ENCODE assay signal across 9 cellular contexts in genomic region chr10:125156196-125156595, GRCh38. TPM values are rescaled to one million over a fixed set of nuclear protein-coding genes. Genes with fewer than 3 reads are reported as not detected.
DNase-seq lines count a peak whose midpoint lies in the region; ATAC-seq and TF ChIP-seq lines count a peak whose summit lies in the region.
"Had no signal": no experiment of that assay in that cellular context is flagged by ENCODE, and none has a peak within 500 bp of the region (broad histone marks: within the 10 kb centered on the region; RNA-seq: fewer than 3 reads in every experiment).

No MANE protein-coding gene starts in this region.

- H3K27ac ChIP-seq in C4-2B (peak overlapping the region; percentile 90; the same call in 1 of the 2 replicates), Panc1 (ENCODE audit: low read length) (peak overlapping the region; percentile 97), fibroblast of lung (ENCODE audit: insufficient read depth, low read length) (peak overlapping the region; percentile 42)

- POLR2A ChIA-PET in Panc1 (lab: Charles Lee): no interaction called here

- in situ Hi-C loops in Panc1 (cut with HindIII; ENCODE audit: low pct_unique_long_range_greater_than_20kb, low sequenced_read_pairs): no loop called here

- no peak for TF ChIP-seq CTCF in C4-2B (conservative IDR thresholded peaks at IDR 0.05)
- TF ChIP-seq CTCF in Panc1 (IDR thresholded peaks at IDR 0.05): no peak
- no peak for TF ChIP-seq CTCF in fibroblast of lung (conservative IDR thresholded peaks at IDR 0.05 in 1 of 2, IDR thresholded peaks at IDR 0.05 in 1 of 2; ENCODE audit: low read depth in 1 of 2, low read length in 2 of 2)
- no peak for TF ChIP-seq CTCF in GM10266 (IDR thresholded peaks at IDR 0.05; ENCODE audit: control insufficient read depth, insufficient read depth, low read depth, missing control alignments)

- H3K79me2 ChIP-seq in fibroblast of lung (ENCODE audit: control insufficient read depth, insufficient read depth, low read length): peaks cover 77% of the 10 kb centered on the region

- no TSS peak for BruUV-seq in Panc1 (replicated peaks; lab: Mats Ljungman, UMichigan)

- H3K27me3 ChIP-seq in Panc1 (ENCODE audit: control insufficient read depth, insufficient read depth, low read length) (no peaks in the 10 kb centered on the region), fibroblast of lung (ENCODE audit: control insufficient read depth, insufficient read depth, low read length) (no peaks in the 10 kb centered on the region), neuron (ENCODE audit: insufficient read depth, low read length) (no peaks in the 10 kb centered on the region)

- intact Hi-C loops in Panc1 (cut with micrococcal nuclease; ENCODE audit: unreplicated experiment): loop anchor here (10.0 kb wide), 1 partner anchor 71 kb away; no protein-coding TSS in a partner anchor

- H3K4me2 ChIP-seq in fibroblast of lung (ENCODE audit: extremely low read depth, insufficient read depth, low read length): peak overlapping the region; percentile 73

- no peak overlapping the region; a peak in 1 of 4 replicates for H3K4me3 ChIP-seq in Panc1 (ENCODE audit: low read depth in 2 of 2, low read length in 2 of 2)
- peak overlapping the region in 1 of 4 experiments; percentile 1 for H3K4me3 ChIP-seq in fibroblast of lung (replicated peaks in 1 of 4; ENCODE audit: control extremely low read depth in 1 of 4, insufficient read depth in 1 of 4, low read depth in 3 of 4, low read length in 4 of 4)
- H3K4me3 ChIP-seq in neuron (ENCODE audit: low read length): peak overlapping the region; percentile 82

- CTCF ChIA-PET in Panc1 (lab: Charles Lee): no interaction called here

- H2AFZ ChIP-seq in fibroblast of lung (ENCODE audit: low read length) (no peak overlapping the region), neuron (ENCODE audit: low read depth, low read length) (no peak overlapping the region)

- H3K36me3 ChIP-seq in Panc1 (ENCODE audit: control insufficient read depth, insufficient read depth, low read length) (peaks cover 7% of the 10 kb centered on the region), fibroblast of lung (ENCODE audit: control insufficient read depth, insufficient read depth, low read length) (no peaks in the 10 kb centered on the region), neuron (ENCODE audit: insufficient read depth, low read length) (peaks cover 8% of the 10 kb centered on the region)

- H3K4me1 ChIP-seq in Panc1 (ENCODE audit: control insufficient read depth, insufficient read depth, low read length) (peaks cover 58% of the 10 kb centered on the region), fibroblast of lung (ENCODE audit: control insufficient read depth, extremely low read depth, insufficient read depth, low read length) (peaks cover 27% of the 10 kb centered on the region), neuron (ENCODE audit: insufficient read depth, low read length) (peaks cover 51% of the 10 kb centered on the region)

- no peak for DNase-seq in Panc1 (ENCODE audit: low read depth, low spot score)
- no peak for DNase-seq in fibroblast of lung (ENCODE audit: low read depth in 2 of 2)
- no peak for DNase-seq in GM10266 (ENCODE audit: extremely low spot score)
- no peak for DNase-seq in AG20443 (ENCODE audit: low spot score)
- DNase-seq: activated T-cell treated with anti-CD3 and anti-CD28 coated beads, Interleukin-2, amount 50 U/mL, for 1 hour had no signal

- no peak overlapping the region for H3K9ac ChIP-seq in fibroblast of lung (ENCODE audit: insufficient read depth, low read length)

- ATAC-seq in Panc1 (no peak), GM19351 (IDR thresholded peaks at IDR 0.05; ENCODE audit: unreplicated experiment) (no peak), HG02981 (IDR thresholded peaks at IDR 0.05; ENCODE audit: unreplicated experiment) (no peak)

- H3K9me3 ChIP-seq in Panc1 (ENCODE audit: control insufficient read depth, insufficient read depth, low read depth, low read length) (no peaks in the 10 kb centered on the region), fibroblast of lung (ENCODE audit: control insufficient read depth, insufficient read depth, low read depth, low read length) (no peaks in the 10 kb centered on the region), neuron (ENCODE audit: low read length) (peaks cover under 1% of the 10 kb centered on the region)

- H4K20me1 ChIP-seq in fibroblast of lung (ENCODE audit: control insufficient read depth, extremely low read depth, insufficient read depth, low read length): no peaks in the 10 kb centered on the region

RNA-seq across cellular contexts. Expression of gene CTBP2, which starts 4.2 kb away (rescaled TPM):
- total RNA-seq in Panc1 (2021; ENCODE audit: unreplicated experiment): 125 TPM
- polyA plus RNA-seq in Panc1 (2012; ENCODE audit: insufficient read length): 188 TPM
- total RNA-seq in fibroblast of lung: 56.8 and 73.3 TPM in 2 replicates
- polyA plus RNA-seq in fibroblast of lung: 72.1 and 91.0 TPM in 2 replicates
- 53.0 and 60.4 TPM in 2 replicates for polyA plus RNA-seq in fibroblast of lung (2012)
- polyA minus RNA-seq in fibroblast of lung (ENCODE audit: low replicate concordance): 130 and 131 TPM in 2 replicates

Comparison
In these comparisons a context has a peak if more than half of its experiments do, and no peak if none do; other contexts are left out.
1. H3K27ac ChIP-seq: peak in every context shown above with its lines; median percentile 97 in Panc1; 90 in C4-2B; 42 in fibroblast of lung.